ENCODE assay signal across 27 cellular contexts in the genomic region with DNA sequence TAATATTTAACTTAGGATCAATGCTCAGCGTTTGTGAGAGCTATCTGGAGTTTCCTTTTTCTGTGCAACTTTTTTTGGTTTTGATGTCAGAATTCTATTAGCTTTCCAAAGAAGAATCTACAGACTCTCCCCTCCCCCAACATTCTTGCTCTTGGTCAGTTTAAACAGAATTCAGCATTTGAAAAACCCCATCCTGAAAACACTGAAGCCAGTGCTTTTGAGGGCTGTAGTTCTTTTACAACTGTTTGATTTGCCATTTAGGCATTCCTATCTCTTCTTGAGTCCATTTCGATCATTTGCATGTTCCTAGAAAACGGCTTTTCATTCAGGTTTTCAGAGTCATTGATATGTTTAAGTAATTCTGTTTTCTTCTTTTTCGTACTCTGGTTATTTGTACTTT. TPM values are rescaled to one million over a fixed set of nuclear protein-coding genes. Genes with fewer than 3 reads are reported as not detected.
"Had no signal": no experiment of that assay in that cellular context is flagged by ENCODE, and none has a peak within 500 bp of the region (broad histone marks: within the 10 kb centered on the region; RNA-seq: fewer than 3 reads in every experiment).

No MANE protein-coding gene starts in this region.

- H3K9me3 Mint-ChIP-seq: activated naive CD4-positive, alpha-beta T cell treated with anti-CD3 and anti-CD28 coated beads, Interleukin-2, amount 50 U/mL, for 24 hours; activated naive CD8-positive, alpha-beta T cell treated with anti-CD3 and anti-CD28 coated beads, Interleukin-2, amount 50 U/mL, for 24 hours; activated T-helper 2 cell treated with anti-CD3 and anti-CD28 coated beads, Interferon-gamma antibody, Interleukin-2, Interleukin-4, amounts not matched to agents 10 μg/mL and 5 μg/mL and 100 μg/mL, durations not matched to agents 14 hours and 24 hours and 36 hours; effector memory CD8-positive, alpha-beta T cell; natural killer cell had no signal

- H3K79me2 ChIP-seq: hepatocyte had no signal

- H2AFZ ChIP-seq: hepatocyte had no signal

- H3K9me3 ChIP-seq: pancreas, prostate gland, suprapubic skin had no signal

- H3K36me3 ChIP-seq: gastroesophageal sphincter, left ventricle myocardium inferior, pancreas, prostate gland, right atrium auricular region, suprapubic skin, tibial artery had no signal

- ATAC-seq: activated CD4-positive, alpha-beta T cell treated with anti-CD3 and anti-CD28 coated beads for 36 hours; activated CD8-positive, alpha-beta memory T cell treated with anti-CD3 and anti-CD28 coated beads, Interleukin-2, amount 10 ng/mL, durations not matched to agents 7 days and 5 days; activated CD8-positive, alpha-beta T cell treated with anti-CD3 and anti-CD28 coated beads, Interleukin-2, amount 10 ng/mL, durations not matched to agents 7 days and 5 days; activated naive CD8-positive, alpha-beta T cell treated with anti-CD3 and anti-CD28 coated beads, Interleukin-2, amount 50 U/mL, for 24 hours; effector memory CD8-positive, alpha-beta T cell; gastroesophageal sphincter; natural killer cell; pancreas; stimulated activated naive B cell treated with anti-CD40 and anti-IgM and Interleukin-4, amounts not matched to agents 10 μg/mL and 1 μg/mL and 100 μg/mL, for 72 hours had no signal

- H3K4me1 Mint-ChIP-seq: activated CD4-positive, alpha-beta T cell treated with anti-CD3 and anti-CD28 coated beads for 36 hours; activated CD8-positive, alpha-beta memory T cell treated with anti-CD3 and anti-CD28 coated beads, Interleukin-2, amount 10 ng/mL, durations not matched to agents 7 days and 5 days; activated naive CD4-positive, alpha-beta T cell treated with anti-CD3 and anti-CD28 coated beads, Interleukin-2, amount 50 U/mL, for 24 hours; activated naive CD8-positive, alpha-beta T cell treated with anti-CD3 and anti-CD28 coated beads, Interleukin-2, amount 50 U/mL, for 24 hours; natural killer cell; stimulated activated naive B cell treated with anti-CD40 and anti-IgM and Interleukin-4, amounts not matched to agents 10 μg/mL and 1 μg/mL and 100 μg/mL, for 72 hours had no signal

- H3K4me3 ChIP-seq: gastroesophageal sphincter, hepatocyte, left ventricle myocardium inferior, lung, pancreas, prostate gland, right atrium auricular region, suprapubic skin, tibial artery had no signal

- H3K27ac Mint-ChIP-seq: activated CD4-positive, alpha-beta T cell treated with anti-CD3 and anti-CD28 coated beads for 36 hours; activated CD8-positive, alpha-beta memory T cell treated with anti-CD3 and anti-CD28 coated beads, Interleukin-2, amount 10 ng/mL, durations not matched to agents 7 days and 5 days; activated CD8-positive, alpha-beta T cell treated with anti-CD3 and anti-CD28 coated beads, Interleukin-2, amount 10 ng/mL, durations not matched to agents 7 days and 5 days; activated naive CD4-positive, alpha-beta T cell treated with anti-CD3 and anti-CD28 coated beads, Interleukin-2, amount 50 U/mL, for 24 hours; activated naive CD8-positive, alpha-beta T cell treated with anti-CD3 and anti-CD28 coated beads, Interleukin-2, amount 50 U/mL, for 24 hours; activated T-helper 2 cell treated with anti-CD3 and anti-CD28 coated beads, Interferon-gamma antibody, Interleukin-2, Interleukin-4, amounts not matched to agents 10 μg/mL and 5 μg/mL and 100 μg/mL, durations not matched to agents 14 hours and 24 hours and 36 hours; effector memory CD8-positive, alpha-beta T cell; natural killer cell; stimulated activated naive B cell treated with anti-CD40 and anti-IgM and Interleukin-4, amounts not matched to agents 10 μg/mL and 1 μg/mL and 100 μg/mL, for 72 hours had no signal

- H3K4me1 ChIP-seq: gastroesophageal sphincter, left ventricle myocardium inferior, pancreas, prostate gland, right atrium auricular region, suprapubic skin, tibial artery had no signal

- H3K27ac ChIP-seq: gastroesophageal sphincter, hepatocyte, left ventricle myocardium inferior, pancreas, prostate gland, right atrium auricular region, suprapubic skin, tibial artery had no signal

- H3K4me3 Mint-ChIP-seq: activated CD4-positive, alpha-beta T cell treated with anti-CD3 and anti-CD28 coated beads for 36 hours; activated CD8-positive, alpha-beta memory T cell treated with anti-CD3 and anti-CD28 coated beads, Interleukin-2, amount 10 ng/mL, durations not matched to agents 7 days and 5 days; activated CD8-positive, alpha-beta T cell treated with anti-CD3 and anti-CD28 coated beads, Interleukin-2, amount 10 ng/mL, durations not matched to agents 7 days and 5 days; activated naive CD4-positive, alpha-beta T cell treated with anti-CD3 and anti-CD28 coated beads, Interleukin-2, amount 50 U/mL, for 24 hours; activated naive CD8-positive, alpha-beta T cell treated with anti-CD3 and anti-CD28 coated beads, Interleukin-2, amount 50 U/mL, for 24 hours; effector memory CD8-positive, alpha-beta T cell; natural killer cell; stimulated activated naive B cell treated with anti-CD40 and anti-IgM and Interleukin-4, amounts not matched to agents 10 μg/mL and 1 μg/mL and 100 μg/mL, for 72 hours had no signal

- H3K36me3 Mint-ChIP-seq: activated CD8-positive, alpha-beta memory T cell treated with anti-CD3 and anti-CD28 coated beads, Interleukin-2, amount 10 ng/mL, durations not matched to agents 7 days and 5 days; activated naive CD4-positive, alpha-beta T cell treated with anti-CD3 and anti-CD28 coated beads, Interleukin-2, amount 50 U/mL, for 24 hours; natural killer cell; stimulated activated naive B cell treated with anti-CD40 and anti-IgM and Interleukin-4, amounts not matched to agents 10 μg/mL and 1 μg/mL and 100 μg/mL, for 72 hours had no signal

- DNase-seq: activated CD4-positive, alpha-beta T cell treated with anti-CD3 and anti-CD28 coated beads for 36 hours; activated CD4-positive, CD25-positive, alpha-beta regulatory T cell; activated CD8-positive, alpha-beta T cell treated with anti-CD3 and anti-CD28 coated beads, Interleukin-2, amount 10 ng/mL, durations not matched to agents 7 days and 5 days; activated naive CD8-positive, alpha-beta T cell treated with anti-CD3 and anti-CD28 coated beads, Interleukin-2, amount 50 U/mL, for 24 hours; activated T-cell treated with anti-CD3 and anti-CD28 coated beads, Interleukin-2, amount 50 U/mL, for 48 hours; amygdala; caudate nucleus; cortex of kidney; effector memory CD8-positive, alpha-beta T cell; left ventricle myocardium inferior; mesendoderm; natural killer cell; pancreas; stimulated activated CD4-positive, alpha-beta T cell treated with anti-CD3 and anti-CD28 coated beads, Interleukin-15, amount 100 ng/mL, for 24 hours; stimulated activated CD4-positive, alpha-beta T cell treated with anti-CD3 and anti-CD28 coated beads, Interleukin-2, amount 100 ng/mL, for 24 hours; stimulated activated naive B cell treated with anti-CD40 and anti-IgM and Interleukin-4, amounts not matched to agents 10 μg/mL and 1 μg/mL and 100 μg/mL, for 72 hours; T-helper 2 cell; tibial artery had no signal

- H3K4me2 ChIP-seq: hepatocyte had no signal

- H3K27me3 ChIP-seq: pancreas, right atrium auricular region, tibial artery had no signal

RNA-seq across cellular contexts. Expression of a gene that starts 15.7 kb away (rescaled TPM):
- total RNA-seq: activated CD4-positive, alpha-beta T cell treated with anti-CD3 and anti-CD28 coated beads for 36 hours; activated CD8-positive, alpha-beta memory T cell treated with anti-CD3 and anti-CD28 coated beads, Interleukin-2, amount 10 ng/mL, durations not matched to agents 7 days and 5 days; activated CD8-positive, alpha-beta T cell treated with anti-CD3 and anti-CD28 coated beads, Interleukin-2, amount 10 ng/mL, durations not matched to agents 7 days and 5 days; activated T-helper 2 cell treated with anti-CD3 and anti-CD28 coated beads, Interferon-gamma antibody, Interleukin-2, Interleukin-4, amounts not matched to agents 10 μg/mL and 5 μg/mL and 100 μg/mL, durations not matched to agents 14 hours and 24 hours and 36 hours; natural killer cell had no signal
